Comparison of ENCODE assay signal across 24 cellular contexts in the genomic region with DNA sequence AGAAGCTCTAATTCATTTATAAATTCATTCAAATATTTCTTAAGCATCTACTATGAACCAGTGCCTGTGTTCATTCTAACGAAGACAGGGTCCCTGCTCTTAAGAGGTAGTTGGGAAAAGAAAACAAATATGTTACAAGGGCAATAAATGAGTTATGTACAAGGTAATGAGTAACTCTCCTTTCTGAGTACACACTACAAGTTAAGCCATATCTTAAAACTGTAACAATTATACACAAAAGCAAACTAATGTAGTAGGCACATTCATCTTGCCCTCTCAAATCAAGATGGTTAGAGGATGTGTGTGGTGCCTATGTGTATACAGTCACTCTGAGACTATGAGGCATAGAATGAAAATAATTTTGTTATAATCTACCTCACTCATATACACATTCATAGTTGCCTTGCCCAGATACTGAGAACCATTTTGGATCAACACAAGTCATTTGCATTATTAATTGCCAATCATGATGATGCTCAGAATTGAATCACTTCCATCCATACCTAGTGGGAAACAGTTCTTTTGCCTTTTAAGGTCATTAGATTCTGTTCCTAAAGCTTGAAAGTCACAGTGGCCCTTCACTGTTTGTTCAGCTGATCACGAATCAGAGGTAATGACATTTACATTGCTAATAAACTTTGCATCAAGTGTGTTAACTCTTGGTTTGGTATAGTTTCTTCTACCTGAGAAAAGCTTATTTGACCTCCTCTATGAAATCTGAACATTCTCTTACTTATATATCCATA.
DNase-seq lines count a peak whose midpoint lies in the region; ATAC-seq, FAIRE-seq and TF ChIP-seq lines count a peak whose summit lies in the region.
"Had no signal": no experiment of that assay in that cellular context is flagged by ENCODE, and none has a peak within 500 bp of the region (broad histone marks: within the 10 kb centered on the region; RNA-seq: fewer than 3 reads in every experiment).

No MANE protein-coding gene starts in this region.

- no peak overlapping the region for H3K27ac ChIP-seq in prostate gland
- H3K27ac ChIP-seq: C4-2B, SK-N-MC had no signal

- no peaks in the 10 kb centered on the region for H3K27me3 Mint-ChIP-seq in nephron (ENCODE audit: low read depth)
- H3K27me3 Mint-ChIP-seq in T-helper 2 cell treated with Interferon-gamma antibody and Interleukin-4, amounts not matched to agents 5 μg/mL and 100 μg/mL, for 36 hours (ENCODE audit: low read depth): no peaks in the 10 kb centered on the region

- H3K36me3 ChIP-seq in prostate gland: no peaks in the 10 kb centered on the region

- no peaks in the 10 kb centered on the region for H3K9me3 Mint-ChIP-seq in nephron
- H3K9me3 Mint-ChIP-seq in T-helper 2 cell treated with Interferon-gamma antibody and Interleukin-4, amounts not matched to agents 5 μg/mL and 100 μg/mL, for 36 hours: no peaks in the 10 kb centered on the region

- peak; percentile 77 for ATAC-seq in left colon
- no peak for ATAC-seq in HG03354 (IDR thresholded peaks at IDR 0.05; ENCODE audit: poor library complexity, severe bottlenecking, unreplicated experiment)

- H3K36me3 Mint-ChIP-seq in nephron (ENCODE audit: low read depth): no peaks in the 10 kb centered on the region
- no peaks in the 10 kb centered on the region for H3K36me3 Mint-ChIP-seq in T-helper 2 cell treated with Interferon-gamma antibody and Interleukin-4, amounts not matched to agents 5 μg/mL and 100 μg/mL, for 36 hours (ENCODE audit: low read depth)
- H3K36me3 Mint-ChIP-seq: CD8-positive, alpha-beta memory T cell had no signal

- DNase-seq in RCC 7860 (ENCODE audit: low spot score): no peak
- no peak for DNase-seq in left colon
- no peak for DNase-seq in prostate gland (ENCODE audit: low spot score)
- no peak for DNase-seq in T-helper 2 cell treated with Interferon-gamma antibody and Interleukin-4, amounts not matched to agents 5 μg/mL and 100 μg/mL, for 36 hours (ENCODE audit: low spot score)
- no peak for DNase-seq in NCI-H226
- DNase-seq: CD8-positive, alpha-beta memory T cell; DMS153; DND-41; KG1; MM.1S; NCI-H1694; NCI-H2029 treated with DMSO at 0.1 percent for 48 hours; NCI-H526 treated with DMSO at 0.1 percent for 48 hours; SIG-M5; SW 1271 had no signal

- H3K27ac Mint-ChIP-seq in nephron: peak overlapping the region in 2 of 3 experiments; percentile 28 to 35
- no peak overlapping the region for H3K27ac Mint-ChIP-seq in T-helper 2 cell treated with Interferon-gamma antibody and Interleukin-4, amounts not matched to agents 5 μg/mL and 100 μg/mL, for 36 hours
- H3K27ac Mint-ChIP-seq: B cell; CD8-positive, alpha-beta memory T cell had no signal

- H3K4me3 ChIP-seq in prostate gland: no peak overlapping the region
- H3K4me3 ChIP-seq: SK-N-MC had no signal

- H3K4me3 Mint-ChIP-seq in nephron: no peak overlapping the region
- no peak overlapping the region for H3K4me3 Mint-ChIP-seq in T-helper 2 cell treated with Interferon-gamma antibody and Interleukin-4, amounts not matched to agents 5 μg/mL and 100 μg/mL, for 36 hours
- H3K4me3 Mint-ChIP-seq: B cell; CD8-positive, alpha-beta memory T cell had no signal

- TF ChIP-seq CTCF in nephron (IDR thresholded peaks at IDR 0.05; ENCODE audit: unreplicated experiment in 3 of 3) (no peak), prostate gland (IDR thresholded peaks at IDR 0.05) (no peak)

- H3K4me1 Mint-ChIP-seq in nephron: peaks cover 4% of the 10 kb centered on the region
- H3K4me1 Mint-ChIP-seq in T-helper 2 cell treated with Interferon-gamma antibody and Interleukin-4, amounts not matched to agents 5 μg/mL and 100 μg/mL, for 36 hours (ENCODE audit: low read depth): no peaks in the 10 kb centered on the region
- H3K4me1 Mint-ChIP-seq: B cell; CD8-positive, alpha-beta memory T cell had no signal

- no peak for TF ChIP-seq POLR2A in prostate gland (IDR thresholded peaks at IDR 0.05)

- WGBS in prostate gland: 51% methylated on average over 2 of the region's 2 CpGs

- H3K4me1 ChIP-seq in prostate gland (replicated peaks): no peaks in the 10 kb centered on the region

- no peaks in the 10 kb centered on the region for H3K9me3 ChIP-seq in prostate gland

- FAIRE-seq in RCC 7860 (lab: Jason Lieb, UNC): peak; percentile 40
- FAIRE-seq: GM12892, GM19239, H54, HTR-8/SVneo had no signal

- intact Hi-C loops in left colon (cut with DNase I, micrococcal nuclease) (no loop called here), prostate gland (cut with DNase I) (no loop called here)

- H3K27me3 ChIP-seq in prostate gland (replicated peaks; ENCODE audit: insufficient read depth): no peaks in the 10 kb centered on the region
